Comparison of ENCODE assay signal across 36 cellular contexts in the genomic region with DNA sequence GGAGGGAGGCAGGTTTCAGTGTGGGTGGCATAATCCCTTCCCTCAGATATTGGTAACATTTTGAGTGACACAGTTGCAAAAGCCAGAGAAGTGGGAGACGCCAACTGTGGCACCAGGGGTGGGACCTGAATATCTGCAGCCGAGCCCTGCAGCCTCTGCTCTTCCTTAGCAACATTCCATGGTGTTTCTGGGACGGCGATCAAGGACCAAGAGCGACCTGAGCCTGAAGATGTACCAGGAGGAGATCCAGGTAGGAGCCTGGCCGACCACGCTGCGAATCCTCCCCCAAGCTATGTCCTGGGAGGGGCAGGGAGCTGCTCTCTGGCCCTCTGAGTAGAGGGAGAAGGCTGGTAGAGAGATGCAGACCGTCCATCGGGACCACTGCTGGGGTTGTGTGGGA.
"Had no signal": no experiment of that assay in that cellular context is flagged by ENCODE, and none has a peak within 500 bp of the region (broad histone marks: within the 10 kb centered on the region; RNA-seq: fewer than 3 reads in every experiment).

No MANE protein-coding gene starts in this region.

- H3K27ac Mint-ChIP-seq: activated B cell treated with CpG ODN at 0.5 μM for 24 hours; activated CD4-positive, alpha-beta memory T cell treated with anti-CD3 and anti-CD28 coated beads for 36 hours; activated CD4-positive, alpha-beta T cell treated with anti-CD3 and anti-CD28 coated beads, Interleukin-2, amount 10 ng/mL, durations not matched to agents 24 days and 14 days; activated CD8-positive, alpha-beta T cell treated with anti-CD3 and anti-CD28 coated beads for 36 hours; activated naive CD4-positive, alpha-beta T cell treated with anti-CD3 and anti-CD28 coated beads, Interleukin-2, amount 10 ng/mL, durations not matched to agents 7 days and 5 days; activated naive CD4-positive, alpha-beta T cell treated with anti-CD3 and anti-CD28 coated beads, Interleukin-2, amount 50 U/mL, for 24 hours; activated T-cell treated with anti-CD3 and anti-CD28 coated beads, Interleukin-2, amount 50 U/mL, for 72 hours; activated T-helper 1 cell treated with anti-CD3 and anti-CD28 coated beads, Interleukin-12 subunit alpha, Interleukin-12 subunit beta, Interleukin-2, Interleukin-4 antibody, amounts not matched to agents 30 ng/mL and 10 ng/mL and 1 ng/mL, durations not matched to agents 14 hours and 24 hours and 36 hours; T-helper 1 cell treated with Interleukin-12 subunit alpha and Interleukin-12 subunit beta and Interleukin-4 antibody, amounts not matched to agents 30 μg/mL and 1 μg/mL, for 36 hours had no signal

- H3K27me3 Mint-ChIP-seq: activated B cell treated with CpG ODN at 0.5 μM for 24 hours; activated CD4-positive, alpha-beta memory T cell treated with anti-CD3 and anti-CD28 coated beads for 36 hours; activated CD4-positive, alpha-beta T cell treated with anti-CD3 and anti-CD28 coated beads, Interleukin-2, amount 10 ng/mL, durations not matched to agents 24 days and 14 days; activated CD8-positive, alpha-beta T cell treated with anti-CD3 and anti-CD28 coated beads for 36 hours; activated naive CD4-positive, alpha-beta T cell treated with anti-CD3 and anti-CD28 coated beads, Interleukin-2, amount 10 ng/mL, durations not matched to agents 7 days and 5 days; activated naive CD4-positive, alpha-beta T cell treated with anti-CD3 and anti-CD28 coated beads, Interleukin-2, amount 50 U/mL, for 24 hours; activated T-helper 17 cell treated with anti-CD3 and anti-CD28 coated beads, Interleukin-2, amount 50 U/mL, for 72 hours; brain; central memory CD8-positive, alpha-beta T cell had no signal

- H3K27ac ChIP-seq: cardiac muscle cell, VCaP had no signal

- ATAC-seq: activated CD8-positive, alpha-beta T cell treated with anti-CD3 and anti-CD28 coated beads for 36 hours; activated T-cell treated with anti-CD3 and anti-CD28 coated beads, Interleukin-2, amount 50 U/mL, for 4 hours; activated T-cell treated with anti-CD3 and anti-CD28 coated beads, Interleukin-2, amount 50 U/mL, for 72 hours; activated T-helper 17 cell treated with anti-CD3 and anti-CD28 coated beads, Interleukin-2, amount 50 U/mL, for 72 hours had no signal

- H3K27me3 ChIP-seq: adrenal gland, ascending aorta, cardiac muscle cell had no signal

- H3K4me1 Mint-ChIP-seq: activated CD4-positive, alpha-beta T cell treated with anti-CD3 and anti-CD28 coated beads, Interleukin-2, amount 10 ng/mL, durations not matched to agents 24 days and 14 days; activated naive CD4-positive, alpha-beta T cell treated with anti-CD3 and anti-CD28 coated beads, Interleukin-2, amount 10 ng/mL, durations not matched to agents 7 days and 5 days; activated naive CD4-positive, alpha-beta T cell treated with anti-CD3 and anti-CD28 coated beads, Interleukin-2, amount 50 U/mL, for 24 hours; central memory CD8-positive, alpha-beta T cell had no signal

- H3K4me3 ChIP-seq: adrenal gland, ascending aorta, cardiac muscle cell had no signal

- DNase-seq: activated B cell treated with CpG ODN at 0.5 μM for 24 hours; activated CD4-positive, alpha-beta memory T cell treated with anti-CD3 and anti-CD28 coated beads for 36 hours; activated CD4-positive, alpha-beta T cell treated with anti-CD3 and anti-CD28 coated beads for 4 hours; activated CD4-positive, alpha-beta T cell treated with anti-CD3 and anti-CD28 coated beads, Interleukin-2, amount 10 ng/mL, durations not matched to agents 24 days and 14 days; activated CD4-positive, alpha-beta T cell treated with anti-CD3 and anti-CD28 coated beads, Interleukin-2, amount 50 U/mL, for 1 hour; activated CD4-positive, alpha-beta T cell treated with anti-CD3 and anti-CD28 coated beads, Interleukin-2, amount 50 U/mL, for 4 hours; activated CD4-positive, CD25-positive, alpha-beta regulatory T cell treated with anti-CD3 and anti-CD28 coated beads, Interleukin-2, amount 50 U/mL, for 72 hours; activated CD8-positive, alpha-beta memory T cell treated with anti-CD3 and anti-CD28 coated beads, Interleukin-2, amount 50 U/mL, for 4 hours; activated CD8-positive, alpha-beta T cell treated with anti-CD3 and anti-CD28 coated beads for 36 hours; activated effector memory CD4-positive, alpha-beta T cell treated with anti-CD3 and anti-CD28 coated beads, Interleukin-2, amount 50 U/mL, for 16 hours; activated gamma-delta T cell treated with Interleukin-2 at 50 U/mL for 16 hours; activated naive CD4-positive, alpha-beta T cell; activated naive CD4-positive, alpha-beta T cell treated with anti-CD3 and anti-CD28 coated beads, Interleukin-2, amount 10 ng/mL, durations not matched to agents 7 days and 5 days; activated T-cell treated with anti-CD3 and anti-CD28 coated beads for 4 hours; activated T-cell treated with anti-CD3 and anti-CD28 coated beads, Interleukin-2, amount 50 U/mL, for 4 hours; activated T-cell treated with anti-CD3 and anti-CD28 coated beads, Interleukin-2, amount 50 U/mL, for 72 hours; adrenal gland; amniotic stem cell; anterior cingulate cortex; caudate nucleus; cerebellar nuclear complex; T-helper 1 cell; T-helper 2 cell; T-helper 9 cell had no signal

- H3K9me3 Mint-ChIP-seq: activated B cell treated with CpG ODN at 0.5 μM for 24 hours; activated CD4-positive, alpha-beta memory T cell treated with anti-CD3 and anti-CD28 coated beads for 36 hours; activated CD4-positive, alpha-beta T cell treated with anti-CD3 and anti-CD28 coated beads, Interleukin-2, amount 10 ng/mL, durations not matched to agents 24 days and 14 days; activated CD8-positive, alpha-beta T cell treated with anti-CD3 and anti-CD28 coated beads for 36 hours; activated naive CD4-positive, alpha-beta T cell treated with anti-CD3 and anti-CD28 coated beads, Interleukin-2, amount 10 ng/mL, durations not matched to agents 7 days and 5 days; activated naive CD4-positive, alpha-beta T cell treated with anti-CD3 and anti-CD28 coated beads, Interleukin-2, amount 50 U/mL, for 24 hours; activated T-cell treated with anti-CD3 and anti-CD28 coated beads, Interleukin-2, amount 50 U/mL, for 4 hours; activated T-cell treated with anti-CD3 and anti-CD28 coated beads, Interleukin-2, amount 50 U/mL, for 72 hours; activated T-helper 1 cell treated with anti-CD3 and anti-CD28 coated beads, Interleukin-12 subunit alpha, Interleukin-12 subunit beta, Interleukin-2, Interleukin-4 antibody, amounts not matched to agents 30 ng/mL and 10 ng/mL and 1 ng/mL, durations not matched to agents 14 hours and 24 hours and 36 hours; activated T-helper 17 cell treated with anti-CD3 and anti-CD28 coated beads, Interleukin-2, amount 50 U/mL, for 72 hours; brain; central memory CD8-positive, alpha-beta T cell; T-helper 1 cell treated with Interleukin-12 subunit alpha and Interleukin-12 subunit beta and Interleukin-4 antibody, amounts not matched to agents 30 μg/mL and 1 μg/mL, for 36 hours; T-helper 2 cell treated with Interferon-gamma antibody and Interleukin-4, amounts not matched to agents 5 μg/mL and 100 μg/mL, for 36 hours had no signal

- H3K9me3 ChIP-seq: adrenal gland, ascending aorta had no signal

- H3K4me3 Mint-ChIP-seq: activated B cell treated with CpG ODN at 0.5 μM for 24 hours; activated CD4-positive, alpha-beta memory T cell treated with anti-CD3 and anti-CD28 coated beads for 36 hours; activated CD4-positive, alpha-beta T cell treated with anti-CD3 and anti-CD28 coated beads, Interleukin-2, amount 10 ng/mL, durations not matched to agents 24 days and 14 days; activated CD8-positive, alpha-beta T cell treated with anti-CD3 and anti-CD28 coated beads for 36 hours; activated naive CD4-positive, alpha-beta T cell treated with anti-CD3 and anti-CD28 coated beads, Interleukin-2, amount 10 ng/mL, durations not matched to agents 7 days and 5 days; activated naive CD4-positive, alpha-beta T cell treated with anti-CD3 and anti-CD28 coated beads, Interleukin-2, amount 50 U/mL, for 24 hours; activated T-cell treated with anti-CD3 and anti-CD28 coated beads, Interleukin-2, amount 50 U/mL, for 4 hours; activated T-cell treated with anti-CD3 and anti-CD28 coated beads, Interleukin-2, amount 50 U/mL, for 72 hours; activated T-helper 1 cell treated with anti-CD3 and anti-CD28 coated beads, Interleukin-12 subunit alpha, Interleukin-12 subunit beta, Interleukin-2, Interleukin-4 antibody, amounts not matched to agents 30 ng/mL and 10 ng/mL and 1 ng/mL, durations not matched to agents 14 hours and 24 hours and 36 hours; activated T-helper 17 cell treated with anti-CD3 and anti-CD28 coated beads, Interleukin-2, amount 50 U/mL, for 72 hours; brain; central memory CD8-positive, alpha-beta T cell; T-helper 1 cell treated with Interleukin-12 subunit alpha and Interleukin-12 subunit beta and Interleukin-4 antibody, amounts not matched to agents 30 μg/mL and 1 μg/mL, for 36 hours; T-helper 2 cell treated with Interferon-gamma antibody and Interleukin-4, amounts not matched to agents 5 μg/mL and 100 μg/mL, for 36 hours had no signal

- H3K36me3 ChIP-seq: cardiac muscle cell had no signal

- FAIRE-seq: bronchial epithelial cell, TTC549 had no signal
